ENCODE assay signal across 15 cellular contexts in genomic region chr22:39675907-39676306, GRCh38.
A peak's percentile ranks its signal among the peaks of the same experiment; 100 is the strongest.
DNase-seq lines count a peak whose midpoint lies in the region; TF ChIP-seq lines count a peak whose summit lies in the region.
"Had no signal": no experiment of that assay in that cellular context is flagged by ENCODE, and none has a peak within 500 bp of the region (broad histone marks: within the 10 kb centered on the region; RNA-seq: fewer than 3 reads in every experiment).

No MANE protein-coding gene starts in this region.

- H3K27ac ChIP-seq in CD8-positive, alpha-beta memory T cell (ENCODE audit: low read depth, low read length): no peak overlapping the region
- H3K27ac ChIP-seq in ascending aorta: no peak overlapping the region

- peaks cover 10% of the 10 kb centered on the region for H3K27me3 Mint-ChIP-seq in osteocyte (ENCODE audit: unreplicated experiment)
- H3K27me3 Mint-ChIP-seq in CD8-positive, alpha-beta memory T cell: peaks cover 0 to 3% of the 10 kb centered on the region in 2 donors
- H3K27me3 Mint-ChIP-seq: CD4-positive, alpha-beta T cell had no signal

- no peak overlapping the region for H3K4me3 ChIP-seq in CD8-positive, alpha-beta memory T cell (ENCODE audit: low read length)
- no peak overlapping the region for H3K4me3 ChIP-seq in ascending aorta
- H3K4me3 ChIP-seq: HAP-1 had no signal

- H3K9me3 ChIP-seq in CD8-positive, alpha-beta memory T cell (ENCODE audit: low read length): peaks cover 16% of the 10 kb centered on the region
- peaks cover 13 to 20% of the 10 kb centered on the region in 2 donors for H3K9me3 ChIP-seq in ascending aorta
- H3K9me3 ChIP-seq: HAP-1 had no signal

- TF ChIP-seq CTCF in osteocyte (IDR thresholded peaks at IDR 0.05) (no peak), ascending aorta (IDR thresholded peaks at IDR 0.05) (no peak)

- intact Hi-C loops in head of caudate nucleus (cut with DNase I): no loop called here
- intact Hi-C loops in ascending aorta (cut with DNase I): no loop called here

- peak overlapping the region; percentile 40 for H3K27ac Mint-ChIP-seq in osteocyte (ENCODE audit: unreplicated experiment)
- H3K27ac Mint-ChIP-seq in CD8-positive, alpha-beta memory T cell: no peak overlapping the region
- H3K27ac Mint-ChIP-seq: B cell; CD4-positive, alpha-beta T cell; HFFc6 had no signal

- H3K4me1 Mint-ChIP-seq in osteocyte (ENCODE audit: unreplicated experiment): no peaks in the 10 kb centered on the region
- peaks cover 0 to 4% (median 0%) of the 10 kb centered on the region in 3 donors for H3K4me1 Mint-ChIP-seq in CD8-positive, alpha-beta memory T cell
- H3K4me1 Mint-ChIP-seq: B cell, IgD-negative memory B cell had no signal

- CTCF ChIA-PET in CD8-positive, alpha-beta memory T cell (lab: Charles Lee): no interaction called here

- H3K4me3 Mint-ChIP-seq in osteocyte (ENCODE audit: unreplicated experiment): no peak overlapping the region
- no peak overlapping the region for H3K4me3 Mint-ChIP-seq in CD8-positive, alpha-beta memory T cell
- H3K4me3 Mint-ChIP-seq: B cell; CD4-positive, alpha-beta T cell; HFFc6 had no signal

- H3K9me3 Mint-ChIP-seq in osteocyte (ENCODE audit: unreplicated experiment): peaks cover 9% of the 10 kb centered on the region
- H3K9me3 Mint-ChIP-seq in CD8-positive, alpha-beta memory T cell: peaks cover 9 to 19% (median 18%) of the 10 kb centered on the region in 5 donors

- POLR2A ChIA-PET in CD8-positive, alpha-beta memory T cell (lab: Charles Lee): no interaction called here

- peaks cover 3% of the 10 kb centered on the region for H3K36me3 Mint-ChIP-seq in osteocyte (ENCODE audit: unreplicated experiment)
- peaks cover 15 to 73% (median 22%) of the 10 kb centered on the region in 3 donors for H3K36me3 Mint-ChIP-seq in CD8-positive, alpha-beta memory T cell

- no peaks in the 10 kb centered on the region for H3K4me1 ChIP-seq in CD8-positive, alpha-beta memory T cell (ENCODE audit: insufficient read depth, low read length)
- H3K4me1 ChIP-seq in ascending aorta: no peaks in the 10 kb centered on the region
- H3K4me1 ChIP-seq: HAP-1 had no signal

- H3K27me3 ChIP-seq in CD8-positive, alpha-beta memory T cell (ENCODE audit: insufficient read depth, low read length, poor library complexity, severe bottlenecking): no peaks in the 10 kb centered on the region
- H3K27me3 ChIP-seq in ascending aorta: no peaks in the 10 kb centered on the region

- DNase-seq in Ammon's horn (ENCODE audit: low spot score) (peak; percentile 19), NCI-H82 (lab: John Stamatoyannopoulos, UW) (peak; percentile 7), head of caudate nucleus (peak in 30 of 42 donors; percentile 5 to 80 (median 42)), osteocyte (ENCODE audit: extremely low spot score, unreplicated experiment) (no peak), ascending aorta (ENCODE audit: low spot score in 2 of 2) (no peak), NOMO-1 treated with dmso at 0.1 percent for 144 hours (lab: John Stamatoyannopoulos, UW; ENCODE audit: unreplicated experiment) (no peak)
- DNase-seq in CD8-positive, alpha-beta memory T cell: no peak
- DNase-seq: 8988T; C1 segment of cervical spinal cord; CD4-positive, alpha-beta T cell; DMS79; HFFc6 had no signal

- H3K36me3 ChIP-seq in CD8-positive, alpha-beta memory T cell (ENCODE audit: insufficient read depth, low read length): peaks cover 6% of the 10 kb centered on the region
- no peaks in the 10 kb centered on the region for H3K36me3 ChIP-seq in ascending aorta
- H3K36me3 ChIP-seq: HAP-1 had no signal

Comparison
In these comparisons a context has a peak if more than half of its experiments do, and no peak if none do; other contexts are left out.
1. DNase-seq: peak in Ammon's horn (single experiment), NCI-H82 (single experiment) and head of caudate nucleus (30 of 42); none in osteocyte (single experiment), CD8-positive, alpha-beta memory T cell (0 of 5), ascending aorta (0 of 2) and NOMO-1 treated with dmso at 0.1 percent for 144 hours (single experiment).